In genomic region chr13:27403727-27404385, GRCh38 we compare ENCODE assay signal across 1 cellular context.
TF ChIP-seq lines count a peak whose summit lies in the region.

No MANE protein-coding gene starts in this region.

TF ChIP-seq in HepG2, 621 proteins besides CTCF, POLR2A, EP300 and RAD21 (continued from another document and continues in another):
- TF ChIP-seq E2F1 (CRISPR knock-in tag; IDR thresholded peaks at IDR 0.05) (no peak), MZF1 (CRISPR knock-in tag; IDR thresholded peaks at IDR 0.05; ENCODE audit: borderline replicate concordance) (no peak), ZNF652 (CRISPR knock-in tag; IDR thresholded peaks at IDR 0.05; ENCODE audit: borderline replicate concordance, low read depth) (peak; percentile 59), HOXA9 (CRISPR knock-in tag; IDR thresholded peaks at IDR 0.05; ENCODE audit: borderline replicate concordance) (no peak), ZNF776 (CRISPR knock-in tag; IDR thresholded peaks at IDR 0.05) (no peak), CBX2 (IDR thresholded peaks at IDR 0.05; ENCODE audit: low read depth, low read length) (no peak), CBX2 (CRISPR knock-in tag; IDR thresholded peaks at IDR 0.05; ENCODE audit: low read depth) (no peak), GATA4 (IDR thresholded peaks at IDR 0.05; ENCODE audit: borderline replicate concordance, low read depth) (no peak), CAMTA2 (CRISPR knock-in tag; IDR thresholded peaks at IDR 0.05; ENCODE audit: borderline replicate concordance) (no peak), ZNF589 (CRISPR knock-in tag; conservative IDR thresholded peaks at IDR 0.05) (no peak), RFX1 (IDR thresholded peaks at IDR 0.05) (no peak), GLMP (CRISPR knock-in tag; IDR thresholded peaks at IDR 0.05; ENCODE audit: borderline replicate concordance) (no peak), SSRP1 (CRISPR knock-in tag; IDR thresholded peaks at IDR 0.05) (no peak), YY1 (IDR thresholded peaks at IDR 0.05; ENCODE audit: insufficient read depth, insufficient replicate concordance, low read depth, low read length) (peak; percentile 48), ARID3A (IDR thresholded peaks at IDR 0.05; ENCODE audit: low read depth, low read length) (no peak), SMC3 (IDR thresholded peaks at IDR 0.05; ENCODE audit: low read length) (no peak), ATF1 (CRISPR knock-in tag; IDR thresholded peaks at IDR 0.05) (no peak), ZNF329 (CRISPR knock-in tag; IDR thresholded peaks at IDR 0.05; ENCODE audit: low read depth) (0 out of 2 replicates have a peak, but pooled peaks have one; percentile 56), TIGD3 (CRISPR knock-in tag; IDR thresholded peaks at IDR 0.05; ENCODE audit: borderline replicate concordance) (no peak), PTBP1 (IDR thresholded peaks at IDR 0.05; ENCODE audit: low read depth, low read length, poor library complexity, severe bottlenecking) (no peak), XBP1 (CRISPR knock-in tag; IDR thresholded peaks at IDR 0.05) (no peak), MED13 (CRISPR knock-in tag; IDR thresholded peaks at IDR 0.05) (no peak), ZBED4 (CRISPR knock-in tag; IDR thresholded peaks at IDR 0.05; ENCODE audit: borderline replicate concordance) (no peak), HBP1 (CRISPR knock-in tag; IDR thresholded peaks at IDR 0.05; ENCODE audit: low read depth) (no peak), ZBTB33 (CRISPR knock-in tag; IDR thresholded peaks at IDR 0.05) (no peak), ZNF703 (CRISPR knock-in tag; IDR thresholded peaks at IDR 0.05; ENCODE audit: borderline replicate concordance) (peak; percentile 66; the same call in 1 of the 2 replicates), SNRNP70 (IDR thresholded peaks at IDR 0.05; ENCODE audit: low read depth, low read length) (no peak), ZNF274 (CRISPR knock-in tag; IDR thresholded peaks at IDR 0.05) (no peak), HDAC2 (CRISPR knock-in tag; IDR thresholded peaks at IDR 0.05) (no peak; the same call in 1 of the 2 replicates), RERE (CRISPR knock-in tag; IDR thresholded peaks at IDR 0.05; ENCODE audit: low read depth) (no peak), ISX (CRISPR knock-in tag; conservative IDR thresholded peaks at IDR 0.05) (no peak), TRAFD1 (CRISPR knock-in tag; IDR thresholded peaks at IDR 0.05; ENCODE audit: borderline replicate concordance) (no peak), ZKSCAN8 (CRISPR knock-in tag; IDR thresholded peaks at IDR 0.05; ENCODE audit: borderline replicate concordance) (no peak), FOXK2 (IDR thresholded peaks at IDR 0.05) (no peak), ZNF512 (CRISPR knock-in tag; IDR thresholded peaks at IDR 0.05) (no peak), ZNF749 (CRISPR knock-in tag; IDR thresholded peaks at IDR 0.05; ENCODE audit: borderline replicate concordance) (no peak), ZNF484 (CRISPR knock-in tag; IDR thresholded peaks at IDR 0.05; ENCODE audit: borderline replicate concordance, low read depth) (no peak), KAT7 (CRISPR knock-in tag; IDR thresholded peaks at IDR 0.05; ENCODE audit: borderline replicate concordance) (no peak; the same call in none of the 2 replicates)
